ENCODE assay signal across 11 cellular contexts in the genomic region with DNA sequence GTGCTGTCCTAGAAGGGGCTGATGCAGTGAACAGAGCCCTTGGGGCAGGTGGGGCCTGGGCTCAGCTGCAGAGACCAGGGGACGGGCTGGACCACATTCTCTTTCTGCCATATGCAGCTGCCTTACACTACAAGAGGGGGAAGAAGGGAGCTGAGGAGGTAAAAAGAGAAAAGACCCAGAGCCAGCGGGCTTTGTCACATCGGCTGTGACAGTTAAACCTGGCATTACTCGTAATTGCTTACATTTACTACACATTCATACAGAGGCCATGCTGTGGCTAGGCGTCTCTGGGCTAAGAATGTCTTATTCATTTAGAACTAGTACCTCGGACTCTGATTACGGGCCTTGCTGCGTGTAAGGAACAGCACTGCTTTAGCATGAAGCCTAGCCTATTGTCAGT. TPM values are rescaled to one million over a fixed set of nuclear protein-coding genes. Genes with fewer than 3 reads are reported as not detected.
"Had no signal": no experiment of that assay in that cellular context is flagged by ENCODE, and none has a peak within 500 bp of the region (broad histone marks: within the 10 kb centered on the region; RNA-seq: fewer than 3 reads in every experiment).

No MANE protein-coding gene starts in this region.

- ATAC-seq: HCT116, K562 had no signal

- H3K27ac ChIP-seq: GM23248, HL-60 had no signal

- H3K4me3 ChIP-seq: GM23248, HAP-1, K562 had no signal

- H3K4me1 ChIP-seq: HAP-1 had no signal

- H3K36me3 ChIP-seq: HAP-1 had no signal

- H3K9ac ChIP-seq: GM23248 had no signal

- H3K9me3 ChIP-seq: HAP-1 had no signal

- H3K4me3 Mint-ChIP-seq: HFFc6 had no signal

- DNase-seq: GM23248, GOT3, H7, HFFc6, IMR-90 had no signal

- H3K27ac Mint-ChIP-seq: HFFc6 had no signal

RNA-seq across cellular contexts. Expression of a gene that starts 12.8 kb away (rescaled TPM):
- total RNA-seq: GM23248, H4, H7, HFFc6, HT1080, IMR-90, K562 had no signal
- polyA plus RNA-seq: GM23248, IMR-90, K562 had no signal

RNA-seq across cellular contexts. Expression of a gene that starts 43.6 kb away (rescaled TPM):
- total RNA-seq: GM23248, H4, H7, HFFc6, HT1080, IMR-90, K562 had no signal
- polyA plus RNA-seq: GM23248, IMR-90, K562 had no signal

RNA-seq across cellular contexts. Expression of a gene that starts 43.7 kb away (rescaled TPM):
- total RNA-seq: GM23248, H4, H7, HFFc6, HT1080, IMR-90, K562 had no signal
- polyA plus RNA-seq: GM23248, IMR-90, K562 had no signal

RNA-seq across cellular contexts. Expression of a gene that starts 58.9 kb away (rescaled TPM):
- total RNA-seq: GM23248, H7, HFFc6, HT1080, IMR-90, K562 had no signal
- polyA plus RNA-seq: GM23248, IMR-90, K562 had no signal
